Comparison of ENCODE assay signal across 17 cellular contexts in genomic region chr6:72953901-72954494, GRCh38.
DNase-seq lines count a peak whose midpoint lies in the region; ATAC-seq, FAIRE-seq and TF ChIP-seq lines count a peak whose summit lies in the region.
"Had no signal": no experiment of that assay in that cellular context is flagged by ENCODE, and none has a peak within 500 bp of the region (broad histone marks: within the 10 kb centered on the region; RNA-seq: fewer than 3 reads in every experiment).

No MANE protein-coding gene starts in this region.

- no peak for ATAC-seq in HG03457 (IDR thresholded peaks at IDR 0.05; ENCODE audit: unreplicated experiment)
- no peak for ATAC-seq in effector memory CD8-positive, alpha-beta T cell (replicated peaks)
- no peak for ATAC-seq in GM18511 (IDR thresholded peaks at IDR 0.05; ENCODE audit: unreplicated experiment)

- H2BK15ac ChIP-seq in mesenchymal stem cell (ENCODE audit: low read depth, poor library complexity, severe bottlenecking) = no peak overlapping the region

- FAIRE-seq in bronchial epithelial cell (lab: Jason Lieb, UNC) = no peak
- FAIRE-seq: G401.6 had no signal

- H4K8ac ChIP-seq in mesenchymal stem cell (ENCODE audit: low read length) = no peak overlapping the region

- H4K20me1 ChIP-seq in Karpas-422 (ENCODE audit: insufficient read depth, low read depth, low read length) = no peaks in the 10 kb centered on the region

- H4K91ac ChIP-seq in mesenchymal stem cell (ENCODE audit: low read length) = no peak overlapping the region

- no peaks in the 10 kb centered on the region for H3K9me2 ChIP-seq in Karpas-422 (replicated peaks; ENCODE audit: insufficient read depth, low read length)

- no peaks in the 10 kb centered on the region for H3K9me3 Mint-ChIP-seq in endodermal cell
- H3K9me3 Mint-ChIP-seq in effector memory CD8-positive, alpha-beta T cell = no peaks in the 10 kb centered on the region
- H3K9me3 Mint-ChIP-seq: memory B cell had no signal

- H3K4ac ChIP-seq in mesenchymal stem cell (ENCODE audit: low read depth in 1 of 2, low read length in 2 of 2) = no peak overlapping the region

- H2AFZ ChIP-seq in Karpas-422 (ENCODE audit: low read length) (no peak overlapping the region), mesenchymal stem cell (ENCODE audit: low read depth, low read length) (no peak overlapping the region)

- H3K4me1 Mint-ChIP-seq in endodermal cell = peaks cover 8% of the 10 kb centered on the region
- H3K4me1 Mint-ChIP-seq in effector memory CD8-positive, alpha-beta T cell (ENCODE audit: low read depth in 2 of 2) = peaks cover 0 to 2% of the 10 kb centered on the region in 2 donors

- H3K27me3 ChIP-seq in Karpas-422 (ENCODE audit: low read length) (no peaks in the 10 kb centered on the region), bronchial epithelial cell (ENCODE audit: control insufficient read depth, insufficient read depth, low read length) (no peaks in the 10 kb centered on the region), mesenchymal stem cell (ENCODE audit: control insufficient read depth in 1 of 2, insufficient read depth in 1 of 2, low read length in 2 of 2) (no peaks in the 10 kb centered on the region), endodermal cell (ENCODE audit: control insufficient read depth, insufficient read depth, low read length, poor library complexity, severe bottlenecking) (no peaks in the 10 kb centered on the region)
- H3K27me3 ChIP-seq: BE2C, ovary had no signal

- DNase-seq in ACHN (peak; percentile 55), Karpas-422 (peak; percentile 44), bronchial epithelial cell (ENCODE audit: low read depth) (peak; percentile 60), mesenchymal stem cell (peak; percentile 15), endodermal cell (no peak)
- DNase-seq in effector memory CD8-positive, alpha-beta T cell = no peak
- DNase-seq: activated CD4-positive, CD25-positive, alpha-beta regulatory T cell; amniotic stem cell; BE2C; effector memory CD4-positive, alpha-beta T cell; hypothalamus; NCI-H146; ovary had no signal

- H3K14ac ChIP-seq in mesenchymal stem cell (ENCODE audit: low read length in 2 of 2) = no peak overlapping the region

- H3K36me3 ChIP-seq in Karpas-422 (ENCODE audit: insufficient read depth, low read length) (no peaks in the 10 kb centered on the region), bronchial epithelial cell (ENCODE audit: control insufficient read depth, insufficient read depth, low read length) (no peaks in the 10 kb centered on the region), mesenchymal stem cell (ENCODE audit: control insufficient read depth in 1 of 2, insufficient read depth in 2 of 2, low read depth in 1 of 2, low read length in 2 of 2) (no peaks in the 10 kb centered on the region), endodermal cell (ENCODE audit: control insufficient read depth, insufficient read depth, low read length) (no peaks in the 10 kb centered on the region)
- H3K36me3 ChIP-seq: BE2C, ovary had no signal

- H3K27ac ChIP-seq in Karpas-422 (ENCODE audit: low read length) (no peak overlapping the region), mesenchymal stem cell (ENCODE audit: low read length, poor library complexity, severe bottlenecking) (no peak overlapping the region), endodermal cell (ENCODE audit: low read depth, low read length) (no peak overlapping the region)
- H3K27ac ChIP-seq: ovary had no signal

- no peak overlapping the region for H2BK120ac ChIP-seq in mesenchymal stem cell (ENCODE audit: low read depth, low read length)

- no peak overlapping the region for H3K18ac ChIP-seq in mesenchymal stem cell (ENCODE audit: low read depth in 1 of 2, low read length in 2 of 2)

- H3K4me3 ChIP-seq in Karpas-422 (ENCODE audit: low read length) (no peak overlapping the region), bronchial epithelial cell (ENCODE audit: low read depth, low read length) (no peak overlapping the region), mesenchymal stem cell (ENCODE audit: insufficient read depth in 1 of 2, low read depth in 1 of 2, low read length in 2 of 2) (no peak overlapping the region), endodermal cell (ENCODE audit: low read length) (no peak overlapping the region)
- H3K4me3 ChIP-seq: ovary had no signal

- H3K4me3 Mint-ChIP-seq in endodermal cell = no peak overlapping the region
- H3K4me3 Mint-ChIP-seq in effector memory CD8-positive, alpha-beta T cell = no peak overlapping the region
- H3K4me3 Mint-ChIP-seq: memory B cell had no signal

- H3K79me2 ChIP-seq in Karpas-422 (ENCODE audit: low read length) = peaks cover 92% of the 10 kb centered on the region

- H3K4me2 ChIP-seq in Karpas-422 (ENCODE audit: low read depth, low read length, poor library complexity, severe bottlenecking) (no peak overlapping the region), mesenchymal stem cell (ENCODE audit: low read length, poor library complexity, severe bottlenecking) (no peak overlapping the region)

- no peak for TF ChIP-seq CTCF in bronchial epithelial cell (IDR thresholded peaks at IDR 0.05; ENCODE audit: insufficient read depth, low read length, severe bottlenecking)
- no peak for TF ChIP-seq CTCF in endodermal cell (conservative IDR thresholded peaks at IDR 0.05)

- H2BK5ac ChIP-seq in mesenchymal stem cell (ENCODE audit: low read depth, low read length, poor library complexity, severe bottlenecking) = no peak overlapping the region

- H3K27me3 Mint-ChIP-seq in endodermal cell (ENCODE audit: insufficient read depth) = no peaks in the 10 kb centered on the region
- no peaks in the 10 kb centered on the region for H3K27me3 Mint-ChIP-seq in effector memory CD8-positive, alpha-beta T cell
- H3K27me3 Mint-ChIP-seq: memory B cell had no signal

- in situ Hi-C loops in ACHN (cut with HindIII; ENCODE audit: low pct_ligation_motif_present, low pct_unique_long_range_greater_than_20kb, low sequenced_read_pairs) = no loop called here

- no peak overlapping the region for H3K9ac ChIP-seq in Karpas-422 (ENCODE audit: low read length)
- H3K9ac ChIP-seq in mesenchymal stem cell (ENCODE audit: low read length) = no peak overlapping the region
- H3K9ac ChIP-seq in endodermal cell (ENCODE audit: extremely low read depth, low read length, poor library complexity, severe bottlenecking) = no peak overlapping the region

- no peak overlapping the region for H3K27ac Mint-ChIP-seq in endodermal cell
- no peak overlapping the region for H3K27ac Mint-ChIP-seq in effector memory CD8-positive, alpha-beta T cell
- H3K27ac Mint-ChIP-seq: memory B cell had no signal

- H3K9me3 ChIP-seq in Karpas-422 (ENCODE audit: low read length) = no peaks in the 10 kb centered on the region
- no peaks in the 10 kb centered on the region for H3K9me3 ChIP-seq in mesenchymal stem cell (ENCODE audit: control insufficient read depth, low read length)
- no peaks in the 10 kb centered on the region for H3K9me3 ChIP-seq in endodermal cell (ENCODE audit: control insufficient read depth, low read length)
- H3K9me3 ChIP-seq: BE2C, ovary had no signal

- H3K4me1 ChIP-seq in Karpas-422 (ENCODE audit: low read length) (peaks cover 14% of the 10 kb centered on the region; the same call in 1 of the 2 replicates), mesenchymal stem cell (ENCODE audit: control insufficient read depth, insufficient read depth, low read depth, low read length) (peaks cover 3% of the 10 kb centered on the region), endodermal cell (ENCODE audit: control insufficient read depth, insufficient read depth, low read length) (peaks cover 2% of the 10 kb centered on the region)
- H3K4me1 ChIP-seq: BE2C had no signal

- H3K36me3 Mint-ChIP-seq in endodermal cell (ENCODE audit: low read depth) = no peaks in the 10 kb centered on the region
- H3K36me3 Mint-ChIP-seq in effector memory CD8-positive, alpha-beta T cell (ENCODE audit: insufficient read depth) = no peaks in the 10 kb centered on the region
- H3K36me3 Mint-ChIP-seq: memory B cell had no signal

- no peaks in the 10 kb centered on the region for H3K79me1 ChIP-seq in mesenchymal stem cell (replicated peaks; ENCODE audit: low read length, poor library complexity, severe bottlenecking)

- WGBS in mesenchymal stem cell = 84% methylated on average over 2 of the region's 3 CpGs
- WGBS in endodermal cell (ENCODE audit: insufficient coverage in 1 of 2, insufficient read length in 1 of 2), 2 experiments = 91 to 94% methylated on average over 3 of the region's 3 CpGs

- H2AK5ac ChIP-seq in mesenchymal stem cell (ENCODE audit: low read length, severe bottlenecking) = no peak overlapping the region

- H2BK12ac ChIP-seq in mesenchymal stem cell (ENCODE audit: low read length in 2 of 2) = no peak overlapping the region

- no peak overlapping the region for H3K23ac ChIP-seq in mesenchymal stem cell (ENCODE audit: low read length in 2 of 2)

Comparison
In these comparisons a context has a peak if more than half of its experiments do, and no peak if none do; other contexts are left out.
1. DNase-seq: peak in ACHN (single experiment), Karpas-422 (single experiment), bronchial epithelial cell (single experiment) and mesenchymal stem cell (single experiment); none in endodermal cell (single experiment) and effector memory CD8-positive, alpha-beta T cell (0 of 3).